ENCODE assay signal across 10 cellular contexts in genomic region chr16:47970291-47970931, GRCh38.
A peak's percentile ranks its signal among the peaks of the same experiment; 100 is the strongest.
DNase-seq lines count a peak whose midpoint lies in the region; ATAC-seq and TF ChIP-seq lines count a peak whose summit lies in the region.
"Had no signal": no experiment of that assay in that cellular context is flagged by ENCODE, and none has a peak within 500 bp of the region (broad histone marks: within the 10 kb centered on the region; RNA-seq: fewer than 3 reads in every experiment).

No MANE protein-coding gene starts in this region.

- H3K4me1 Mint-ChIP-seq in progenitor cell of endocrine pancreas (ENCODE audit: low read depth), result no peaks in the 10 kb centered on the region

- no peaks in the 10 kb centered on the region for H3K36me3 Mint-ChIP-seq in progenitor cell of endocrine pancreas (ENCODE audit: insufficient read depth)

- ATAC-seq in GM18502 (IDR thresholded peaks at IDR 0.05; ENCODE audit: poor library complexity, unreplicated experiment), result no peak
- no peak for ATAC-seq in HG03460 (IDR thresholded peaks at IDR 0.05; ENCODE audit: unreplicated experiment)

- DNase-seq in HFF-Myc (ENCODE audit: extremely low read depth, low read depth), result peak; percentile 11
- peak; percentile 75 for DNase-seq in epithelial cell of esophagus (ENCODE audit: low read depth)
- peak; percentile 26 for DNase-seq in progenitor cell of endocrine pancreas (ENCODE audit: low spot score, unreplicated experiment)
- DNase-seq in activated gamma-delta T cell (lab: John Stamatoyannopoulos, UW), result no peak
- DNase-seq: anterior cingulate cortex, NCI-H524, posterior cingulate gyrus had no signal

- H3K9me3 Mint-ChIP-seq in progenitor cell of endocrine pancreas (ENCODE audit: low read depth), result no peaks in the 10 kb centered on the region

- TF ChIP-seq CTCF in HFF-Myc (IDR thresholded peaks at IDR 0.05; ENCODE audit: low read depth, low read length, missing control alignments) (no peak), epithelial cell of esophagus (IDR thresholded peaks at IDR 0.05; ENCODE audit: insufficient read depth, low read depth, low read length, missing control alignments) (no peak), progenitor cell of endocrine pancreas (IDR thresholded peaks at IDR 0.05; ENCODE audit: unreplicated experiment) (no peak)

- H3K4me3 ChIP-seq in HFF-Myc (replicated peaks; ENCODE audit: low read depth, low read length), result no peak overlapping the region
- H3K4me3 ChIP-seq in epithelial cell of esophagus (ENCODE audit: low read length), result no peak overlapping the region

- H3K4me3 Mint-ChIP-seq in progenitor cell of endocrine pancreas (ENCODE audit: low read depth), result no peak overlapping the region

- H3K27me3 Mint-ChIP-seq in progenitor cell of endocrine pancreas, result peaks cover 5% of the 10 kb centered on the region

- H3K27ac Mint-ChIP-seq in progenitor cell of endocrine pancreas, result no peak overlapping the region

TF ChIP-seq in PFSK-1, 5 proteins besides CTCF, POLR2A, EP300 and RAD21:
- no peak for TF ChIP-seq POLR2AphosphoS5 (IDR thresholded peaks at IDR 0.05; ENCODE audit: low read depth, low read length)
- TF ChIP-seq, protein P1, sequence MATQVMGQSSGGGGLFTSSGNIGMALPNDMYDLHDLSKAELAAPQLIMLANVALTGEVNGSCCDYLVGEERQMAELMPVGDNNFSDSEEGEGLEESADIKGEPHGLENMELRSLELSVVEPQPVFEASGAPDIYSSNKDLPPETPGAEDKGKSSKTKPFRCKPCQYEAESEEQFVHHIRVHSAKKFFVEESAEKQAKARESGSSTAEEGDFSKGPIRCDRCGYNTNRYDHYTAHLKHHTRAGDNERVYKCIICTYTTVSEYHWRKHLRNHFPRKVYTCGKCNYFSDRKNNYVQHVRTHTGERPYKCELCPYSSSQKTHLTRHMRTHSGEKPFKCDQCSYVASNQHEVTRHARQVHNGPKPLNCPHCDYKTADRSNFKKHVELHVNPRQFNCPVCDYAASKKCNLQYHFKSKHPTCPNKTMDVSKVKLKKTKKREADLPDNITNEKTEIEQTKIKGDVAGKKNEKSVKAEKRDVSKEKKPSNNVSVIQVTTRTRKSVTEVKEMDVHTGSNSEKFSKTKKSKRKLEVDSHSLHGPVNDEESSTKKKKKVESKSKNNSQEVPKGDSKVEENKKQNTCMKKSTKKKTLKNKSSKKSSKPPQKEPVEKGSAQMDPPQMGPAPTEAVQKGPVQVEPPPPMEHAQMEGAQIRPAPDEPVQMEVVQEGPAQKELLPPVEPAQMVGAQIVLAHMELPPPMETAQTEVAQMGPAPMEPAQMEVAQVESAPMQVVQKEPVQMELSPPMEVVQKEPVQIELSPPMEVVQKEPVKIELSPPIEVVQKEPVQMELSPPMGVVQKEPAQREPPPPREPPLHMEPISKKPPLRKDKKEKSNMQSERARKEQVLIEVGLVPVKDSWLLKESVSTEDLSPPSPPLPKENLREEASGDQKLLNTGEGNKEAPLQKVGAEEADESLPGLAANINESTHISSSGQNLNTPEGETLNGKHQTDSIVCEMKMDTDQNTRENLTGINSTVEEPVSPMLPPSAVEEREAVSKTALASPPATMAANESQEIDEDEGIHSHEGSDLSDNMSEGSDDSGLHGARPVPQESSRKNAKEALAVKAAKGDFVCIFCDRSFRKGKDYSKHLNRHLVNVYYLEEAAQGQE (IDR thresholded peaks at IDR 0.05; ENCODE audit: insufficient read depth in 1 of 2, low read depth in 2 of 2, low read length in 2 of 2), result peak; percentile 81 to 96
